23 cellular contexts compared by ENCODE assay signal in the genomic region with DNA sequence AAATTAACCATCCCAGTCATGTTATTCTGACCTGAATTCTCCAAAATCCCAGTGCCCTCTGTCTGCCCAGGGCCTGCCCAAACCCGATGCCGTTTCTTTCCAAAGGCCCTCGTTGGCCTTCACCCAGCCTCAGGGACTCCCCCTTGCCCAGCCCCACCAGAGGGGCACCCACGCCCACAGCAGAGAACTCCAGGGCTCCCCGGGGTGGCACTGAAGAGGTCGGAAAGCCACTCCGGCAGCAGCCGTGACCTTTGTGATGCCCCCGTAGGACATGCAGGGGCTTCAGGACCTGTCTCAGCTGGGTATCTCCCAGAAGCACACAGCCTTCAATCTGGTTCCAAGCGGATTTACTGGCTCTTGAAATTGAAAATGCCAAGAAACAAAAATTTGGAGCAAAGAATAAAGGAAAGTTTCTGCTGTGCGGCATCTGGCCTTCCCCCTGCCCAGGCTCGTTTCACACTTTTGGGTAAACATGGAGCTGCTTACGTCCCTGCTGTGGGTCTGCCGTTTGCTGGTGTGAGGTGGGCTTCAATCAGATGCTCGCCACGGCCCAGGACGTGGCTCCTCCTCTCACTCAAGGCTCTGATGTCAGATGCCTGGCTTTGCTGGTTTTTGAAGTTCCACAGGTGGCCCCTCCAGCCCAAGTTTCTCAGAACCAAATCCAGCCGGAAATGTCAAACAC.
DNase-seq lines count a peak whose midpoint lies in the region; ATAC-seq, FAIRE-seq and TF ChIP-seq lines count a peak whose summit lies in the region.
"Had no signal": no experiment of that assay in that cellular context is flagged by ENCODE, and none has a peak within 500 bp of the region (broad histone marks: within the 10 kb centered on the region; RNA-seq: fewer than 3 reads in every experiment).

No MANE protein-coding gene starts in this region.

- H4K8ac ChIP-seq in H1 (ENCODE audit: extremely low read depth, insufficient read depth, low read length) = 0 out of 2 replicates have a peak overlapping the region, but pooled peaks have one; percentile 17

- no peak overlapping the region for H3K18ac ChIP-seq in H1 (ENCODE audit: extremely low read depth, low read length)

- H4K5ac ChIP-seq in H1 (ENCODE audit: insufficient read length, low read depth, low read length) = no peak overlapping the region

- H4K91ac ChIP-seq in H1 (replicated peaks; ENCODE audit: insufficient read length, low read length) = no peak overlapping the region

- H3K9me3 ChIP-seq in Loucy (ENCODE audit: insufficient read depth, low read depth, low read length) (no peaks in the 10 kb centered on the region), H1 (ENCODE audit: insufficient read depth in 2 of 2, low read depth in 1 of 2, low read length in 1 of 2) (no peaks in the 10 kb centered on the region), spleen (no peaks in the 10 kb centered on the region)
- no peaks in the 10 kb centered on the region for H3K9me3 ChIP-seq in CD8-positive, alpha-beta memory T cell (ENCODE audit: low read length)
- H3K9me3 ChIP-seq: BE2C, HAP-1, SK-N-SH had no signal

- H3K79me2 ChIP-seq in Loucy (ENCODE audit: insufficient read depth, low read length) (no peaks in the 10 kb centered on the region; the same call in none of the 2 replicates), H1 (ENCODE audit: control insufficient read depth in 1 of 2, insufficient read depth in 2 of 2, low read length in 2 of 2) (no peaks in the 10 kb centered on the region)

- intact Hi-C loops in activated CD8-positive, alpha-beta T cell treated with anti-CD3 and anti-CD28 coated beads for 36 hours (cut with micrococcal nuclease) = no loop called here
- intact Hi-C loops in spleen (cut with DNase I; ENCODE audit: low total_unique reads) = no loop called here

- no peak overlapping the region for H2BK20ac ChIP-seq in H1 (ENCODE audit: low read length)

- H2BK12ac ChIP-seq in H1 (ENCODE audit: low read depth, low read length) = no peak overlapping the region

- TF ChIP-seq CTCF in activated CD8-positive, alpha-beta T cell treated with anti-CD3 and anti-CD28 coated beads for 36 hours (IDR thresholded peaks at IDR 0.05) = no peak
- no peak for TF ChIP-seq CTCF in Loucy (conservative IDR thresholded peaks at IDR 0.05; ENCODE audit: low read length)
- no peak for TF ChIP-seq CTCF in H1 (IDR thresholded peaks at IDR 0.05; ENCODE audit: control extremely low read depth in 1 of 3, insufficient read depth in 1 of 3, low read depth in 1 of 3, low read length in 3 of 3)
- no peak for TF ChIP-seq CTCF in spleen (IDR thresholded peaks at IDR 0.05 in 8 of 11, conservative IDR thresholded peaks at IDR 0.05 in 3 of 11)

- H3K36me3 Mint-ChIP-seq in activated CD8-positive, alpha-beta T cell treated with anti-CD3 and anti-CD28 coated beads, Interleukin-2, amount 10 ng/mL, durations not matched to agents 7 days and 5 days (ENCODE audit: low read depth) = no peaks in the 10 kb centered on the region
- no peaks in the 10 kb centered on the region for H3K36me3 Mint-ChIP-seq in activated CD8-positive, alpha-beta T cell treated with anti-CD3 and anti-CD28 coated beads for 36 hours (ENCODE audit: low read depth)
- H3K36me3 Mint-ChIP-seq in CD8-positive, alpha-beta memory T cell = no peaks in the 10 kb centered on the region

- H3K56ac ChIP-seq in H1 (replicated peaks; ENCODE audit: insufficient read length, low read depth, low read length) = no peak overlapping the region

- H3K27me3 ChIP-seq in Loucy (ENCODE audit: insufficient read depth, low read length, poor library complexity, severe bottlenecking) (no peaks in the 10 kb centered on the region), H1 (replicated peaks in 1 of 4; ENCODE audit: control insufficient read depth in 3 of 4, extremely low read depth in 1 of 4, insufficient read depth in 3 of 4, low read length in 3 of 4) (no peaks in the 10 kb centered on the region), spleen (replicated peaks in 1 of 7) (peaks cover 0 to 11% (median 0%) of the 10 kb centered on the region in 7 donors)
- no peaks in the 10 kb centered on the region for H3K27me3 ChIP-seq in CD8-positive, alpha-beta memory T cell (ENCODE audit: insufficient read depth, low read length, poor library complexity, severe bottlenecking)
- H3K27me3 ChIP-seq: BE2C had no signal

- no peak for ATAC-seq in activated CD8-positive, alpha-beta T cell treated with anti-CD3 and anti-CD28 coated beads, Interleukin-2, amount 10 ng/mL, durations not matched to agents 7 days and 5 days
- ATAC-seq in activated CD8-positive, alpha-beta T cell treated with anti-CD3 and anti-CD28 coated beads for 36 hours = no peak

- no peaks in the 10 kb centered on the region for H3K79me1 ChIP-seq in H1 (ENCODE audit: low read depth, low read length)

- H3F3A ChIP-seq in Loucy (ENCODE audit: low read depth) = peaks cover 20% of the 10 kb centered on the region

- DNase-seq in activated CD8-positive, alpha-beta T cell treated with anti-CD3 and anti-CD28 coated beads, Interleukin-2, amount 10 ng/mL, durations not matched to agents 7 days and 5 days = peak; percentile 11
- DNase-seq in activated CD8-positive, alpha-beta T cell treated with anti-CD3 and anti-CD28 coated beads for 36 hours = no peak
- DNase-seq in H1 (ENCODE audit: low read depth in 1 of 2, low spot score in 2 of 2) = no peak
- DNase-seq in spleen = peak; percentile 74
- no peak for DNase-seq in CD8-positive, alpha-beta memory T cell
- DNase-seq in stimulated activated CD4-positive, alpha-beta T cell treated with anti-CD3 and anti-CD28 coated beads, Interleukin-2, amount 100 ng/mL, for 48 hours = no peak
- DNase-seq: BE2C, GM23248, HFFc6, KG1, NCI-H1048, NCI-H1417 treated with DMSO at 0.1 percent for 48 hours, NCI-H1694 treated with DMSO at 0.1 percent for 48 hours, NCI-H2081, NCI-H2227 treated with DMSO at 0.1 percent for 48 hours, NCI-H526 treated with DMSO at 0.1 percent for 48 hours, RPMI8226, SIG-M5, SK-N-SH had no signal

- CTCF ChIA-PET in activated CD8-positive, alpha-beta T cell treated with anti-CD3 and anti-CD28 coated beads, Interleukin-2, amount 10 ng/mL, durations not matched to agents 7 days and 5 days (lab: Charles Lee) = no interaction called here
- CTCF ChIA-PET in activated CD8-positive, alpha-beta T cell treated with anti-CD3 and anti-CD28 coated beads for 36 hours (lab: Charles Lee) = no interaction called here
- CTCF ChIA-PET in H1 (lab: Charles Lee; ENCODE audit: partially characterized antibody) = interaction anchor here (0.8 kb wide), 1 partner anchor 352 kb away, joined by 3 read pairs; no protein-coding TSS in a partner anchor
- CTCF ChIA-PET in CD8-positive, alpha-beta memory T cell (lab: Charles Lee) = no interaction called here

- H3K4me3 ChIP-seq in Loucy (ENCODE audit: low read length, poor library complexity, severe bottlenecking) (no peak overlapping the region), H1 (ENCODE audit: extremely low read depth in 1 of 4, insufficient read depth in 2 of 4, low read depth in 3 of 4, low read length in 4 of 4) (no peak overlapping the region), spleen (no peak overlapping the region)
- no peak overlapping the region for H3K4me3 ChIP-seq in CD8-positive, alpha-beta memory T cell (ENCODE audit: low read length)
- H3K4me3 ChIP-seq: GM23248, HAP-1 had no signal

- POLR2A ChIA-PET in activated CD8-positive, alpha-beta T cell treated with anti-CD3 and anti-CD28 coated beads, Interleukin-2, amount 10 ng/mL, durations not matched to agents 7 days and 5 days (lab: Charles Lee) = no interaction called here
- POLR2A ChIA-PET in activated CD8-positive, alpha-beta T cell treated with anti-CD3 and anti-CD28 coated beads for 36 hours (lab: Charles Lee) = no interaction called here
- POLR2A ChIA-PET in H1 (lab: Charles Lee; ENCODE audit: partially characterized antibody) = interaction anchor here (0.7 kb wide), 1 partner anchor 27 kb away, joined by 3 read pairs; no protein-coding TSS in a partner anchor
- POLR2A ChIA-PET in CD8-positive, alpha-beta memory T cell (lab: Charles Lee) = no interaction called here

- no peak overlapping the region for H3K23ac ChIP-seq in H1 (ENCODE audit: insufficient read length)

- H3K9ac ChIP-seq in Loucy (ENCODE audit: low read depth, low read length, poor library complexity, severe bottlenecking) = peak overlapping the region; percentile 69
- no peak overlapping the region for H3K9ac ChIP-seq in H1 (replicated peaks in 1 of 4; ENCODE audit: extremely low read depth in 1 of 4, low read depth in 3 of 4, low read length in 3 of 4)
- H3K9ac ChIP-seq: GM23248, SK-N-SH had no signal

- H2AFZ ChIP-seq in Loucy (ENCODE audit: low read length) (no peak overlapping the region), H1 (ENCODE audit: low read length) (no peak overlapping the region)
- H2AFZ ChIP-seq: GM23248 had no signal

- peaks cover 34% of the 10 kb centered on the region for H3K4me1 Mint-ChIP-seq in activated CD8-positive, alpha-beta T cell treated with anti-CD3 and anti-CD28 coated beads, Interleukin-2, amount 10 ng/mL, durations not matched to agents 7 days and 5 days (ENCODE audit: low read depth)
- H3K4me1 Mint-ChIP-seq in activated CD8-positive, alpha-beta T cell treated with anti-CD3 and anti-CD28 coated beads for 36 hours (ENCODE audit: low read depth) = peaks cover 22% of the 10 kb centered on the region
- peaks cover 23 to 40% (median 34%) of the 10 kb centered on the region in 3 donors for H3K4me1 Mint-ChIP-seq in CD8-positive, alpha-beta memory T cell

- H2BK5ac ChIP-seq in H1 (ENCODE audit: low read depth, low read length) = no peak overlapping the region

- no peak for TF ChIP-seq RAD21 in H1 (IDR thresholded peaks at IDR 0.05 in 1 of 2, conservative IDR thresholded peaks at IDR 0.05 in 1 of 2; ENCODE audit: low read depth in 2 of 2, low read length in 2 of 2)

- no peaks in the 10 kb centered on the region for H3K9me3 Mint-ChIP-seq in activated CD8-positive, alpha-beta T cell treated with anti-CD3 and anti-CD28 coated beads, Interleukin-2, amount 10 ng/mL, durations not matched to agents 7 days and 5 days (ENCODE audit: insufficient read depth)
- H3K9me3 Mint-ChIP-seq in activated CD8-positive, alpha-beta T cell treated with anti-CD3 and anti-CD28 coated beads for 36 hours = no peaks in the 10 kb centered on the region
- peaks cover 0 to 3% (median 0%) of the 10 kb centered on the region in 5 donors for H3K9me3 Mint-ChIP-seq in CD8-positive, alpha-beta memory T cell
- H3K9me3 Mint-ChIP-seq: HFFc6 had no signal

- no peaks in the 10 kb centered on the region for H3K9me2 ChIP-seq in Loucy (replicated peaks; ENCODE audit: low read depth, low read length)
- H3K9me2 ChIP-seq: SK-N-SH had no signal

- H2BK120ac ChIP-seq in H1 (replicated peaks; ENCODE audit: low read depth, low read length) = no peak overlapping the region

- H3K23me2 ChIP-seq in H1 (ENCODE audit: low read depth, low read length) = no peaks in the 10 kb centered on the region

- no peak overlapping the region for H3K4ac ChIP-seq in H1 (replicated peaks; ENCODE audit: insufficient read length, low read depth, low read length)

- no peak overlapping the region for H2AK5ac ChIP-seq in H1 (ENCODE audit: low read depth, low read length)

- TF ChIP-seq EP300 in H1 (IDR thresholded peaks at IDR 0.05; ENCODE audit: borderline replicate concordance in 1 of 2, low read depth in 2 of 2, low read length in 2 of 2) = no peak

- H4K20me1 ChIP-seq in Loucy (ENCODE audit: insufficient read depth, low read length, poor library complexity, severe bottlenecking) (no peaks in the 10 kb centered on the region), H1 (replicated peaks in 1 of 2; ENCODE audit: control insufficient read depth in 1 of 2, insufficient read depth in 2 of 2, low read length in 2 of 2) (peaks cover 0 to 1% of the 10 kb centered on the region in 2 experiments)

- no peaks in the 10 kb centered on the region for H3K36me3 ChIP-seq in Loucy (ENCODE audit: insufficient read depth, low read length)
- H3K36me3 ChIP-seq in H1 (ENCODE audit: control insufficient read depth in 2 of 4, insufficient read depth in 4 of 4, low read length in 3 of 4) = no peaks in the 10 kb centered on the region
- peaks cover 0 to 40% (median 0%) of the 10 kb centered on the region in 6 donors for H3K36me3 ChIP-seq in spleen
- H3K36me3 ChIP-seq in CD8-positive, alpha-beta memory T cell (ENCODE audit: insufficient read depth, low read length) = no peaks in the 10 kb centered on the region
- H3K36me3 ChIP-seq: BE2C, HAP-1 had no signal

- H3K27me3 Mint-ChIP-seq in activated CD8-positive, alpha-beta T cell treated with anti-CD3 and anti-CD28 coated beads, Interleukin-2, amount 10 ng/mL, durations not matched to agents 7 days and 5 days (ENCODE audit: low read depth) = no peaks in the 10 kb centered on the region
- no peaks in the 10 kb centered on the region for H3K27me3 Mint-ChIP-seq in activated CD8-positive, alpha-beta T cell treated with anti-CD3 and anti-CD28 coated beads for 36 hours
- H3K27me3 Mint-ChIP-seq in CD8-positive, alpha-beta memory T cell = peaks cover 2 to 3% of the 10 kb centered on the region in 2 donors

- H3K14ac ChIP-seq in H1 (ENCODE audit: insufficient read length) = no peak overlapping the region

- H3K4me2 ChIP-seq in Loucy (ENCODE audit: low read depth, low read length, poor library complexity, severe bottlenecking) (no peak overlapping the region), H1 (ENCODE audit: insufficient read depth in 1 of 2, low read depth in 2 of 2, low read length in 2 of 2) (no peak overlapping the region)
- H3K4me2 ChIP-seq: SK-N-SH had no signal

- WGBS in H1 (ENCODE audit: extremely low coverage in 1 of 2, insufficient coverage in 1 of 2, insufficient read length in 1 of 2, insufficient replicate concordance in 2 of 2, low coverage in 1 of 2, low lambda C conversion rate in 2 of 2, missing lambda C conversion rate in 1 of 2), 2 experiments = 81% methylated on average over 18 of the region's 18 CpGs; no CpG with 5 or more reads in 1 of the 2 experiments
- WGBS in spleen, 5 donors = 81 to 89% (median 84%) methylated on average over 15 to 18 of the region's 18 CpGs

- no peak overlapping the region for H3K27ac ChIP-seq in H1 (ENCODE audit: low read depth, low read length)
- H3K27ac ChIP-seq in spleen = peak overlapping the region in 7 of 8 donors; percentile 20 to 84 (median 55)
- H3K27ac ChIP-seq in CD8-positive, alpha-beta memory T cell (ENCODE audit: low read depth, low read length) = no peak overlapping the region
- H3K27ac ChIP-seq: 22Rv1, GM23248 had no signal

- TF ChIP-seq POLR2A in H1 (IDR thresholded peaks at IDR 0.05; ENCODE audit: control extremely low read depth in 1 of 2, low read depth in 2 of 2, low read length in 2 of 2) (no peak), spleen (IDR thresholded peaks at IDR 0.05) (no peak)

- no peak overlapping the region for H3K27ac Mint-ChIP-seq in activated CD8-positive, alpha-beta T cell treated with anti-CD3 and anti-CD28 coated beads, Interleukin-2, amount 10 ng/mL, durations not matched to agents 7 days and 5 days
- no peak overlapping the region for H3K27ac Mint-ChIP-seq in activated CD8-positive, alpha-beta T cell treated with anti-CD3 and anti-CD28 coated beads for 36 hours
- no peak overlapping the region for H3K27ac Mint-ChIP-seq in CD8-positive, alpha-beta memory T cell
- H3K27ac Mint-ChIP-seq: HFFc6 had no signal

- no peak overlapping the region for H2BK15ac ChIP-seq in H1 (ENCODE audit: low read length)

- FAIRE-seq in H1 (lab: Jason Lieb, UNC) = no peak
- FAIRE-seq: GM18507 had no signal

- H3K4me3 Mint-ChIP-seq in activated CD8-positive, alpha-beta T cell treated with anti-CD3 and anti-CD28 coated beads, Interleukin-2, amount 10 ng/mL, durations not matched to agents 7 days and 5 days = no peak overlapping the region
- H3K4me3 Mint-ChIP-seq in activated CD8-positive, alpha-beta T cell treated with anti-CD3 and anti-CD28 coated beads for 36 hours = no peak overlapping the region
- H3K4me3 Mint-ChIP-seq in CD8-positive, alpha-beta memory T cell = no peak overlapping the region
- H3K4me3 Mint-ChIP-seq: HFFc6 had no signal

- H3K4me1 ChIP-seq in Loucy (ENCODE audit: insufficient read depth, low read length, poor library complexity, severe bottlenecking) (peaks cover 64% of the 10 kb centered on the region), H1 (replicated peaks in 1 of 4; ENCODE audit: control insufficient read depth in 3 of 4, insufficient read depth in 4 of 4, low read length in 3 of 4) (no peaks in the 10 kb centered on the region; a peak in 1 of 7 replicates), spleen (peaks cover 0 to 27% (median 13%) of the 10 kb centered on the region in 6 donors)
- H3K4me1 ChIP-seq in CD8-positive, alpha-beta memory T cell (ENCODE audit: insufficient read depth, low read length) = peaks cover 38% of the 10 kb centered on the region
- H3K4me1 ChIP-seq: BE2C, HAP-1 had no signal

Comparison
In these comparisons a context has a peak if more than half of its experiments do, and no peak if none do; other contexts are left out.
1. DNase-seq: peak in activated CD8-positive, alpha-beta T cell treated with anti-CD3 and anti-CD28 coated beads, Interleukin-2, amount 10 ng/mL, durations not matched to agents 7 days and 5 days (single experiment) and spleen (single experiment); none in activated CD8-positive, alpha-beta T cell treated with anti-CD3 and anti-CD28 coated beads for 36 hours (single experiment), H1 (0 of 2), CD8-positive, alpha-beta memory T cell (0 of 5) and stimulated activated CD4-positive, alpha-beta T cell treated with anti-CD3 and anti-CD28 coated beads, Interleukin-2, amount 100 ng/mL, for 48 hours (0 of 2).
2. H3K27ac ChIP-seq: peak in spleen (7 of 8); none in H1 (single experiment) and CD8-positive, alpha-beta memory T cell (single experiment).